In genomic region chr6:150641398-150642139, GRCh38 we compare ENCODE assay signal across 8 cellular contexts. TPM values are rescaled to one million over a fixed set of nuclear protein-coding genes. Genes with fewer than 3 reads are reported as not detected.
DNase-seq lines count a peak whose midpoint lies in the region; ATAC-seq and TF ChIP-seq lines count a peak whose summit lies in the region.

No MANE protein-coding gene starts in this region.

- peak; percentile 52 for ATAC-seq in HG02642 (IDR thresholded peaks at IDR 0.05; ENCODE audit: poor library complexity, unreplicated experiment)
- peak; percentile 49 for ATAC-seq in activated B cell treated with CpG ODN at 0.5 μM for 24 hours (ENCODE audit: low read depth)
- ATAC-seq in lower lobe of right lung = peak in 1 of 2 donors; percentile 53

- no peaks in the 10 kb centered on the region for H3K9me3 Mint-ChIP-seq in activated B cell treated with CpG ODN at 0.5 μM for 24 hours

- intact Hi-C loops in activated B cell treated with CpG ODN at 0.5 μM for 24 hours (cut with micrococcal nuclease) (loop anchor here (1.0 to 2.0 kb wide), 4 partner anchors 9 to 99 kb away; no protein-coding TSS in a partner anchor), lower lobe of right lung (cut with DNase I) (no loop called here)

- H3K9me3 ChIP-seq in lower lobe of right lung (no peaks in the 10 kb centered on the region), HAP-1 (no peaks in the 10 kb centered on the region)

- H3K4me1 Mint-ChIP-seq in activated B cell treated with CpG ODN at 0.5 μM for 24 hours = peaks cover 90% of the 10 kb centered on the region

- H3K27me3 ChIP-seq in lower lobe of right lung (ENCODE audit: low read depth) (no peaks in the 10 kb centered on the region), HAP-1 (ENCODE audit: low read depth) (no peaks in the 10 kb centered on the region)

- H3K4me3 ChIP-seq in lower lobe of right lung (peak overlapping the region; percentile 15), HAP-1 (no peak overlapping the region)

- H3K36me3 Mint-ChIP-seq in activated B cell treated with CpG ODN at 0.5 μM for 24 hours (ENCODE audit: low read depth) = peaks cover 52% of the 10 kb centered on the region

- H3K36me3 ChIP-seq in lower lobe of right lung (no peaks in the 10 kb centered on the region), HAP-1 (replicated peaks) (no peaks in the 10 kb centered on the region)

- CTCF ChIA-PET in activated B cell treated with CpG ODN at 0.5 μM for 24 hours (lab: Charles Lee) = interaction anchor here (0.6 to 1.2 kb wide), 3 partner anchors 9 to 223 kb away, joined by 3 to 4 read pairs (median 3); no protein-coding TSS in a partner anchor

- H3K4me1 ChIP-seq in lower lobe of right lung (peaks cover 19% of the 10 kb centered on the region), HAP-1 (peaks cover 46% of the 10 kb centered on the region)

- DNase-seq in GM10266 (ENCODE audit: extremely low spot score) = peak; percentile 16
- no peak for DNase-seq in activated B cell treated with CpG ODN at 0.5 μM for 24 hours
- DNase-seq in lower lobe of right lung = no peak
- DNase-seq in iPS-NIHi11 (ENCODE audit: low spot score) = no peak
- no peak for DNase-seq in HAP-1 (ENCODE audit: low spot score in 2 of 2)
- no peak for DNase-seq in hepatic stellate cell (ENCODE audit: low spot score)
- DNase-seq in AML-193 (lab: John Stamatoyannopoulos, UW) = no peak

- TF ChIP-seq CTCF in GM10266 (IDR thresholded peaks at IDR 0.05; ENCODE audit: control insufficient read depth, insufficient read depth, low read depth, missing control alignments) = no peak
- TF ChIP-seq CTCF in activated B cell treated with CpG ODN at 0.5 μM for 24 hours (IDR thresholded peaks at IDR 0.05) = no peak
- TF ChIP-seq CTCF in lower lobe of right lung (IDR thresholded peaks at IDR 0.05) = no peak

- in situ Hi-C loops in HAP-1 (cut with MboI; ENCODE audit: low sequenced_read_pairs) = no loop called here

- POLR2A ChIA-PET in activated B cell treated with CpG ODN at 0.5 μM for 24 hours (lab: Charles Lee) = interaction anchor here (0.6 to 14.1 kb wide), 10 partner anchors 8 to 645 kb away, joined by 3 to 445 read pairs (median 7); partner anchors contain the start of gene PLEKHG1

- H3K27ac Mint-ChIP-seq in activated B cell treated with CpG ODN at 0.5 μM for 24 hours = peak overlapping the region; percentile 91

- H3K4me3 Mint-ChIP-seq in activated B cell treated with CpG ODN at 0.5 μM for 24 hours = peak overlapping the region; percentile 77

- H3K27ac ChIP-seq in lower lobe of right lung = peak overlapping the region; percentile 29

- no peaks in the 10 kb centered on the region for H3K27me3 Mint-ChIP-seq in activated B cell treated with CpG ODN at 0.5 μM for 24 hours

RNA-seq across cellular contexts. Expression of gene PLEKHG1, which starts 41.9 kb away (rescaled TPM):
- total RNA-seq in activated B cell treated with CpG ODN at 0.5 μM for 24 hours (199 and 219 TPM in 2 replicates), lower lobe of right lung (20.4 TPM)
